1 cellular context compared by ENCODE assay signal in the genomic region with DNA sequence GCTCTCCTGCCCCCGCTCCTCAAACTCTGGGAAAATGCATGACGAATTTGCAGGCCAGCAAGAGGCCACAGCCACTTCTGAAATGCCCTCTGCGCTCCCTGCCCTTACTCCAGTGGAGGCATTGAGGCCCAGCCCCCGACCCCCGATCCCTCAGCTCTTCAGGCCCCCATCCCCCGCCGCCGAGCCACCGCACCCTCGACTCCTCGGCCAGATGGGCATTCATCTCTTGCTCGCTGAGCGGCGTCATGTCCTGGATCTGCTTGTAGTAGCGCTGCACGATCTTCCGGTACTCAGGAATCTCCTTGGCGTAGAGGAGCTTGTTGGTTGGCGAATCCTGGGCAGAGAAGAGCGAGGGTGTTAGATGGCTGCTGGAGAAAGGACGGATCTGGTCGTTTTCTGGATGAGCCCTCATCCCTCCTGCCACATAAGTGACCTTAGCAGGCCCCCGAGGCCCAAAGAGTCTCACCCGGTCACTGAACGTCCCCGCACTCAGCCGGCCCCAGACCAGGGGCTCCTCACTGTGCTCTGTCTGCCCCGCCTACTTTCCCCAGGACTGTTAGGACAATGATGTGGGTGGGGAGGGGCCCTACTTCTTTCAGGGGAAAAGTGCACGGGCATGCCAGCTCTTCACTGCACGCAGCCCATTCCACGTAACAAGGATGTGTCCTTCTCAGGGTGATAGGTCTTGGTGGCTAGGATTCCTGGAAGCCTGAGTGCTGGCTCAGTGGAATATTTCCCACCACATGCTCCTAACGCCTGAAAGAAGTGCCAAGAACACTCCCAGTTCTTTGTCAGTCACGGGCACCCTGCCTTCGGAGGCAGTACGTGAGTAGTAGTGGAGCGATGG.
TF ChIP-seq lines count a peak whose summit lies in the region.

No MANE protein-coding gene starts in this region.

TF ChIP-seq in SK-N-SH, 30 proteins besides CTCF, POLR2A, EP300 and RAD21 (continued from another document):
- TF ChIP-seq, protein P1, sequence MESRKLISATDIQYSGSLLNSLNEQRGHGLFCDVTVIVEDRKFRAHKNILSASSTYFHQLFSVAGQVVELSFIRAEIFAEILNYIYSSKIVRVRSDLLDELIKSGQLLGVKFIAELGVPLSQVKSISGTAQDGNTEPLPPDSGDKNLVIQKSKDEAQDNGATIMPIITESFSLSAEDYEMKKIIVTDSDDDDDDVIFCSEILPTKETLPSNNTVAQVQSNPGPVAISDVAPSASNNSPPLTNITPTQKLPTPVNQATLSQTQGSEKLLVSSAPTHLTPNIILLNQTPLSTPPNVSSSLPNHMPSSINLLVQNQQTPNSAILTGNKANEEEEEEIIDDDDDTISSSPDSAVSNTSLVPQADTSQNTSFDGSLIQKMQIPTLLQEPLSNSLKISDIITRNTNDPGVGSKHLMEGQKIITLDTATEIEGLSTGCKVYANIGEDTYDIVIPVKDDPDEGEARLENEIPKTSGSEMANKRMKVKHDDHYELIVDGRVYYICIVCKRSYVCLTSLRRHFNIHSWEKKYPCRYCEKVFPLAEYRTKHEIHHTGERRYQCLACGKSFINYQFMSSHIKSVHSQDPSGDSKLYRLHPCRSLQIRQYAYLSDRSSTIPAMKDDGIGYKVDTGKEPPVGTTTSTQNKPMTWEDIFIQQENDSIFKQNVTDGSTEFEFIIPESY (IDR thresholded peaks at IDR 0.05; ENCODE audit: borderline replicate concordance, low read depth), result no peak
- TF ChIP-seq TAF1 (IDR thresholded peaks at IDR 0.05; ENCODE audit: borderline replicate concordance, low read depth, low read length), result no peak
- TF ChIP-seq, protein P2, sequence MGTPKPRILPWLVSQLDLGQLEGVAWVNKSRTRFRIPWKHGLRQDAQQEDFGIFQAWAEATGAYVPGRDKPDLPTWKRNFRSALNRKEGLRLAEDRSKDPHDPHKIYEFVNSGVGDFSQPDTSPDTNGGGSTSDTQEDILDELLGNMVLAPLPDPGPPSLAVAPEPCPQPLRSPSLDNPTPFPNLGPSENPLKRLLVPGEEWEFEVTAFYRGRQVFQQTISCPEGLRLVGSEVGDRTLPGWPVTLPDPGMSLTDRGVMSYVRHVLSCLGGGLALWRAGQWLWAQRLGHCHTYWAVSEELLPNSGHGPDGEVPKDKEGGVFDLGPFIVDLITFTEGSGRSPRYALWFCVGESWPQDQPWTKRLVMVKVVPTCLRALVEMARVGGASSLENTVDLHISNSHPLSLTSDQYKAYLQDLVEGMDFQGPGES (IDR thresholded peaks at IDR 0.05; ENCODE audit: low read depth, low read length), result no peak
- TF ChIP-seq, protein P3, sequence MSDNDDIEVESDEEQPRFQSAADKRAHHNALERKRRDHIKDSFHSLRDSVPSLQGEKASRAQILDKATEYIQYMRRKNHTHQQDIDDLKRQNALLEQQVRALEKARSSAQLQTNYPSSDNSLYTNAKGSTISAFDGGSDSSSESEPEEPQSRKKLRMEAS (IDR thresholded peaks at IDR 0.05; ENCODE audit: low read depth), result no peak
